In the genomic region with DNA sequence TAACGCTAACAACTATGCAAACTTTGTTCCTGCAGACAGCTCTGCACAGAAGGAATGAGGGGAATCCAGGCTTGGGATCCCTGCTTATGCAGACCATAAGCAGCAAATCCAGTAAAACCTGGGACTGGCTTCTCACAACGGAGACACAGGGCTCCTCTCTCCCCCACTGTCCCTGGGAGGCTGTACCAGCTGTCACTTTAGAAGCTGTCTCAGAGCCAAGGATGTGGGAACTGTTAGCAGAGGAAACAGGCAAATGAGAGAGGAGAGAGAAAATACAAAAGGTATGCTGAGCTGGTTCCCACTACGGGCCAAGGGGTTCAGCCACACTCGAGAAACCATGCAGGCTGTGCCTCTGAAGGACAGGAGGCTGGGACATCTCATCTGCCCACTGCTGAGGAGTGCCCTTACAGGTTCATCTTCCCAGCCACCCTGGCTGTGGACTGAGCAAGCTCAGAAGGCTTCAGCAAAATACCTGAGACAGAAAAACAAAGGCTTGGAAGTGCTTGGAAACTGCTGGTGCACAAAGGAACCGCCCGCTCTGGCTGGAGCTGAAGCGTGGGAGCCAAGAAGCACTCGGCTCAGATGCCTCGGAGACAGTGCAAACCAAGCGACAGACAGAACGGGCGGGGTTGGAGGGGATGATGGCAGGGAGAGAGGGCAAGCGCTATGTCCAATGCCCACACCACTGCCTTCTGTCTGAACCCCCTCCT, we compare ENCODE assay signal across 2 cellular contexts.
TF ChIP-seq lines count a peak whose summit lies in the region.

No MANE protein-coding gene starts in this region.

TF ChIP-seq in WTC11, 78 proteins besides CTCF, POLR2A, EP300 and RAD21 (continued from another document):
- TF ChIP-seq ELF4 (CRISPR knock-in tag; IDR thresholded peaks at IDR 0.05; ENCODE audit: low read depth), result no peak
- TF ChIP-seq, protein P1, sequence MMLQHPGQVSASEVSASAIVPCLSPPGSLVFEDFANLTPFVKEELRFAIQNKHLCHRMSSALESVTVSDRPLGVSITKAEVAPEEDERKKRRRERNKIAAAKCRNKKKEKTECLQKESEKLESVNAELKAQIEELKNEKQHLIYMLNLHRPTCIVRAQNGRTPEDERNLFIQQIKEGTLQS (CRISPR knock-in tag; conservative IDR thresholded peaks at IDR 0.05), result no peak

TF ChIP-seq in HepG2, 621 proteins besides CTCF, POLR2A, EP300 and RAD21 (continued from another document):
- TF ChIP-seq, protein P2, sequence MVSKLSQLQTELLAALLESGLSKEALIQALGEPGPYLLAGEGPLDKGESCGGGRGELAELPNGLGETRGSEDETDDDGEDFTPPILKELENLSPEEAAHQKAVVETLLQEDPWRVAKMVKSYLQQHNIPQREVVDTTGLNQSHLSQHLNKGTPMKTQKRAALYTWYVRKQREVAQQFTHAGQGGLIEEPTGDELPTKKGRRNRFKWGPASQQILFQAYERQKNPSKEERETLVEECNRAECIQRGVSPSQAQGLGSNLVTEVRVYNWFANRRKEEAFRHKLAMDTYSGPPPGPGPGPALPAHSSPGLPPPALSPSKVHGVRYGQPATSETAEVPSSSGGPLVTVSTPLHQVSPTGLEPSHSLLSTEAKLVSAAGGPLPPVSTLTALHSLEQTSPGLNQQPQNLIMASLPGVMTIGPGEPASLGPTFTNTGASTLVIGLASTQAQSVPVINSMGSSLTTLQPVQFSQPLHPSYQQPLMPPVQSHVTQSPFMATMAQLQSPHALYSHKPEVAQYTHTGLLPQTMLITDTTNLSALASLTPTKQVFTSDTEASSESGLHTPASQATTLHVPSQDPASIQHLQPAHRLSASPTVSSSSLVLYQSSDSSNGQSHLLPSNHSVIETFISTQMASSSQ (IDR thresholded peaks at IDR 0.05; ENCODE audit: low read depth), result no peak
- TF ChIP-seq, protein P2 (CRISPR knock-in tag; IDR thresholded peaks at IDR 0.05; ENCODE audit: borderline replicate concordance), result no peak
- no peak for TF ChIP-seq MTA1 (CRISPR knock-in tag; IDR thresholded peaks at IDR 0.05; ENCODE audit: borderline replicate concordance)
- TF ChIP-seq ZSCAN29 (CRISPR knock-in tag; conservative IDR thresholded peaks at IDR 0.05), result no peak
- no peak for TF ChIP-seq CHD2 (IDR thresholded peaks at IDR 0.05; ENCODE audit: low read depth, low read length)
- TF ChIP-seq ZNF639 (CRISPR knock-in tag; conservative IDR thresholded peaks at IDR 0.05), result no peak
- TF ChIP-seq SNRNP70 (IDR thresholded peaks at IDR 0.05; ENCODE audit: low read depth, low read length), result no peak
- no peak for TF ChIP-seq REL (CRISPR knock-in tag; conservative IDR thresholded peaks at IDR 0.05)
- TF ChIP-seq, protein P3, sequence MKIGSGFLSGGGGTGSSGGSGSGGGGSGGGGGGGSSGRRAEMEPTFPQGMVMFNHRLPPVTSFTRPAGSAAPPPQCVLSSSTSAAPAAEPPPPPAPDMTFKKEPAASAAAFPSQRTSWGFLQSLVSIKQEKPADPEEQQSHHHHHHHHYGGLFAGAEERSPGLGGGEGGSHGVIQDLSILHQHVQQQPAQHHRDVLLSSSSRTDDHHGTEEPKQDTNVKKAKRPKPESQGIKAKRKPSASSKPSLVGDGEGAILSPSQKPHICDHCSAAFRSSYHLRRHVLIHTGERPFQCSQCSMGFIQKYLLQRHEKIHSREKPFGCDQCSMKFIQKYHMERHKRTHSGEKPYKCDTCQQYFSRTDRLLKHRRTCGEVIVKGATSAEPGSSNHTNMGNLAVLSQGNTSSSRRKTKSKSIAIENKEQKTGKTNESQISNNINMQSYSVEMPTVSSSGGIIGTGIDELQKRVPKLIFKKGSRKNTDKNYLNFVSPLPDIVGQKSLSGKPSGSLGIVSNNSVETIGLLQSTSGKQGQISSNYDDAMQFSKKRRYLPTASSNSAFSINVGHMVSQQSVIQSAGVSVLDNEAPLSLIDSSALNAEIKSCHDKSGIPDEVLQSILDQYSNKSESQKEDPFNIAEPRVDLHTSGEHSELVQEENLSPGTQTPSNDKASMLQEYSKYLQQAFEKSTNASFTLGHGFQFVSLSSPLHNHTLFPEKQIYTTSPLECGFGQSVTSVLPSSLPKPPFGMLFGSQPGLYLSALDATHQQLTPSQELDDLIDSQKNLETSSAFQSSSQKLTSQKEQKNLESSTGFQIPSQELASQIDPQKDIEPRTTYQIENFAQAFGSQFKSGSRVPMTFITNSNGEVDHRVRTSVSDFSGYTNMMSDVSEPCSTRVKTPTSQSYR (CRISPR knock-in tag; IDR thresholded peaks at IDR 0.05; ENCODE audit: borderline replicate concordance), result no peak
- TF ChIP-seq ZNF138 (CRISPR knock-in tag; IDR thresholded peaks at IDR 0.05; ENCODE audit: low read depth), result no peak
- TF ChIP-seq ZNF790 (CRISPR knock-in tag; IDR thresholded peaks at IDR 0.05; ENCODE audit: borderline replicate concordance), result no peak
- TF ChIP-seq ZNF713 (CRISPR knock-in tag; IDR thresholded peaks at IDR 0.05), result no peak
- TF ChIP-seq SUZ12 (IDR thresholded peaks at IDR 0.05; ENCODE audit: low read depth, low read length), result no peak
